In the genomic region with DNA sequence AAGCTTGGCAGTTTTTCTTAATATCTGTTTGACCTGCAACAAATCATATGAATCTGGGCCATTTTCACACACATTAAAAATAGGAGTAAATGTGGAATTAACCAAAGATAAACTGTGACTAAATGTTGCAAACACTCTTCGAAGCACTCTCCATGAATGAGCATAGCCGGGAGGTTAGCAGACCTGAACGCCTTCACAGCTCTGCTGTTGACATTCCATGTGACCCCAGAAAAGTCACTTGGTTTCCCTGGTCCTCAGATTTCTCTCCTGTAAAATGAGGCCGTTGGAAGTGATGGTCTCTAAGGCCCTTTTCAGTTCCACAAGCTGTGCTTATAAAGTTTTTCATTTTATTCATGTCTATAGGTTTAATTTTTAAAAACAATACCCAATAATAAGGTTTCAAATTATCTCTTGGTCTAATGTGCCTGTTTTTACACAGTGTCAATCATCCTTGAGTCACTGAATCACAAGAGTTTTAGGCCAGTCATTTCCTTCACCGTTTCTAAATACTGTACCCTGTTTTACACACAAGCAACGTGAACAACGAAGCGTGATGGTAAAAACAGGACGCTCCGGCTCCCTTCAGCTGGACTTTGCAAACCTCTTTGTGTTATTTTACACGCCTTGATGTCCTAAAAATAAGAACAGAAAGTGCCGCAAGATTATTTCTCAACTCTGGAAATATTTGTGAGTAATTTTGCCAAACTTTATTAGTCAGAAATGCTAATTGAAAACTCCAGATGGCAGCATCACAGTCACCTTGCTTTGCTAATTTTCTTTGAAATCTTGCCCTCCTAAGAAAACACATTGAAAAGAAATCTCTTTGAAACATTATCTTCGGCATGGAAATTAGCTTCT, we compare ENCODE assay signal across 9 cellular contexts. TPM values are rescaled to one million over a fixed set of nuclear protein-coding genes. Genes with fewer than 3 reads are reported as not detected.
DNase-seq lines count a peak whose midpoint lies in the region; ATAC-seq and TF ChIP-seq lines count a peak whose summit lies in the region.
"Had no signal": no experiment of that assay in that cellular context is flagged by ENCODE, and none has a peak within 500 bp of the region (broad histone marks: within the 10 kb centered on the region; RNA-seq: fewer than 3 reads in every experiment).

No MANE protein-coding gene starts in this region.

- H4K20me1 ChIP-seq in smooth muscle cell (ENCODE audit: low read depth): no peaks in the 10 kb centered on the region

- H3K9me3 ChIP-seq in smooth muscle cell (replicated peaks; ENCODE audit: low read depth): no peaks in the 10 kb centered on the region

- ATAC-seq in GM18517 (IDR thresholded peaks at IDR 0.05; ENCODE audit: unreplicated experiment) (peak; percentile 35), HG03025 (IDR thresholded peaks at IDR 0.05; ENCODE audit: low FRiP score, unreplicated experiment) (peak; percentile 26), GM21381 (IDR thresholded peaks at IDR 0.05; ENCODE audit: unreplicated experiment) (no peak)

- H3K4me3 Mint-ChIP-seq in chondrocyte (ENCODE audit: unreplicated experiment): peak overlapping the region; percentile 24

- no peaks in the 10 kb centered on the region for H3K36me3 ChIP-seq in smooth muscle cell (ENCODE audit: low read depth)

- H3K9me3 Mint-ChIP-seq in chondrocyte (ENCODE audit: low read depth): no peaks in the 10 kb centered on the region

- peaks cover 25% of the 10 kb centered on the region for H3K4me1 Mint-ChIP-seq in chondrocyte (ENCODE audit: low read depth)

- no peaks in the 10 kb centered on the region for H3K4me1 ChIP-seq in smooth muscle cell (ENCODE audit: low read depth)

- H3K9ac ChIP-seq in smooth muscle cell (ENCODE audit: low read depth): no peak overlapping the region

- no peaks in the 10 kb centered on the region for H3K27me3 Mint-ChIP-seq in chondrocyte (ENCODE audit: low read depth)

- no peaks in the 10 kb centered on the region for H3K27me3 ChIP-seq in smooth muscle cell (ENCODE audit: low read depth)

- 81% methylated on average over 13 of the region's 13 CpGs for WGBS in smooth muscle cell (ENCODE audit: low lambda C conversion rate)

- H3K27ac ChIP-seq in smooth muscle cell (ENCODE audit: low read depth) (no peak overlapping the region), substantia nigra (ENCODE audit: low read depth, low read length, poor library complexity, severe bottlenecking) (no peak overlapping the region)

- no peak overlapping the region for H3K4me3 ChIP-seq in smooth muscle cell

- H3K79me2 ChIP-seq in smooth muscle cell (ENCODE audit: low read depth): no peaks in the 10 kb centered on the region

- DNase-seq in chondrocyte (ENCODE audit: low spot score) (no peak), smooth muscle cell (lab: John Stamatoyannopoulos, UW; ENCODE audit: unreplicated experiment) (no peak), DMS153 treated with DMSO at 0.1 percent for 48 hours (lab: John Stamatoyannopoulos, UW; ENCODE audit: unreplicated experiment) (no peak), NCI-H774 (lab: John Stamatoyannopoulos, UW) (no peak), substantia nigra (lab: John Stamatoyannopoulos, UW) (no peak)
- DNase-seq: NCI-H748 treated with DMSO at 0.1 percent for 48 hours had no signal

- H3K4me2 ChIP-seq in smooth muscle cell: peak overlapping the region; percentile 31

- H3K27ac Mint-ChIP-seq in chondrocyte (ENCODE audit: unreplicated experiment): peak overlapping the region; percentile 34

- no peak overlapping the region for H2AFZ ChIP-seq in smooth muscle cell (ENCODE audit: low read depth)

- H3K36me3 Mint-ChIP-seq in chondrocyte (ENCODE audit: low read depth): no peaks in the 10 kb centered on the region

- TF ChIP-seq CTCF in chondrocyte (IDR thresholded peaks at IDR 0.05) (peak; percentile 58), smooth muscle cell (IDR thresholded peaks at IDR 0.05; ENCODE audit: borderline replicate concordance, insufficient read depth, poor library complexity, severe bottlenecking) (no peak)

- no peaks in the 10 kb centered on the region for H3F3A ChIP-seq in smooth muscle cell (ENCODE audit: low read depth)

RNA-seq across cellular contexts. Expression of gene MET, which starts 38.6 kb away (rescaled TPM):
- 22.0 to 25.1 TPM (median 23.6 TPM) in 3 replicates for total RNA-seq in chondrocyte
- 12.0 and 12.8 TPM in 2 replicates for total RNA-seq in smooth muscle cell
- 1.2 and 5.2 TPM in 2 replicates for polyA plus RNA-seq in smooth muscle cell
